ENCODE assay signal across 10 cellular contexts in genomic region chr5:118956727-118957126, GRCh38. TPM values are rescaled to one million over a fixed set of nuclear protein-coding genes. Genes with fewer than 3 reads are reported as not detected.
A peak's percentile ranks its signal among the peaks of the same experiment; 100 is the strongest.
DNase-seq lines count a peak whose midpoint lies in the region; ATAC-seq and TF ChIP-seq lines count a peak whose summit lies in the region.
"Had no signal": no experiment of that assay in that cellular context is flagged by ENCODE, and none has a peak within 500 bp of the region (broad histone marks: within the 10 kb centered on the region; RNA-seq: fewer than 3 reads in every experiment).

No MANE protein-coding gene starts in this region.

- peak; percentile 85 for TF ChIP-seq CTCF in chondrocyte (IDR thresholded peaks at IDR 0.05)
- TF ChIP-seq CTCF in progenitor cell of endocrine pancreas (IDR thresholded peaks at IDR 0.05; ENCODE audit: unreplicated experiment) = peak; percentile 54

- H3K4me3 Mint-ChIP-seq in chondrocyte (ENCODE audit: unreplicated experiment) (no peak overlapping the region), progenitor cell of endocrine pancreas (ENCODE audit: low read depth) (no peak overlapping the region)
- no peak overlapping the region for H3K4me3 Mint-ChIP-seq in activated T-helper 17 cell treated with anti-CD3 and anti-CD28 coated beads, Interleukin-2, amount 50 U/mL, for 72 hours
- H3K4me3 Mint-ChIP-seq: activated CD4-positive, alpha-beta T cell treated with anti-CD3 and anti-CD28 coated beads, Interleukin-2, amount 10 ng/mL, durations not matched to agents 24 days and 14 days; CD4-positive, CD25-positive, alpha-beta regulatory T cell had no signal

- no peak for ATAC-seq in activated T-helper 17 cell treated with anti-CD3 and anti-CD28 coated beads, Interleukin-2, amount 50 U/mL, for 72 hours (replicated peaks)
- no peak for ATAC-seq in HG03108 (IDR thresholded peaks at IDR 0.05; ENCODE audit: unreplicated experiment)

- H3K27ac Mint-ChIP-seq in chondrocyte (ENCODE audit: unreplicated experiment) (no peak overlapping the region), progenitor cell of endocrine pancreas (no peak overlapping the region)
- no peak overlapping the region for H3K27ac Mint-ChIP-seq in activated T-helper 17 cell treated with anti-CD3 and anti-CD28 coated beads, Interleukin-2, amount 50 U/mL, for 72 hours
- H3K27ac Mint-ChIP-seq: activated CD4-positive, alpha-beta T cell treated with anti-CD3 and anti-CD28 coated beads, Interleukin-2, amount 10 ng/mL, durations not matched to agents 24 days and 14 days; CD4-positive, CD25-positive, alpha-beta regulatory T cell had no signal

- peak; percentile 3 for DNase-seq in NCI-H345 treated with DMSO at 0.1 percent for 48 hours (lab: John Stamatoyannopoulos, UW; ENCODE audit: unreplicated experiment)
- DNase-seq in NCI-H345 (lab: John Stamatoyannopoulos, UW) = no peak
- peak; percentile 44 for DNase-seq in NCI-H446 treated with DMSO at 0.1 percent for 48 hours (lab: John Stamatoyannopoulos, UW)
- DNase-seq in chondrocyte (ENCODE audit: low spot score) = no peak
- no peak for DNase-seq in progenitor cell of endocrine pancreas (ENCODE audit: low spot score, unreplicated experiment)
- DNase-seq in activated gamma-delta T cell treated with Interleukin-2 at 50 U/mL for 16 hours = no peak
- DNase-seq: activated CD4-positive, alpha-beta T cell treated with anti-CD3 and anti-CD28 coated beads, Interleukin-2, amount 10 ng/mL, durations not matched to agents 24 days and 14 days had no signal

- H3K9me3 Mint-ChIP-seq in chondrocyte (ENCODE audit: low read depth) (peaks cover 11% of the 10 kb centered on the region), progenitor cell of endocrine pancreas (ENCODE audit: low read depth) (peaks cover 12% of the 10 kb centered on the region)
- no peaks in the 10 kb centered on the region for H3K9me3 Mint-ChIP-seq in activated T-helper 17 cell treated with anti-CD3 and anti-CD28 coated beads, Interleukin-2, amount 50 U/mL, for 72 hours
- H3K9me3 Mint-ChIP-seq: activated CD4-positive, alpha-beta T cell treated with anti-CD3 and anti-CD28 coated beads, Interleukin-2, amount 10 ng/mL, durations not matched to agents 24 days and 14 days had no signal

- H3K36me3 Mint-ChIP-seq in chondrocyte (ENCODE audit: low read depth) (no peaks in the 10 kb centered on the region), progenitor cell of endocrine pancreas (ENCODE audit: insufficient read depth) (peaks cover 9% of the 10 kb centered on the region)
- H3K36me3 Mint-ChIP-seq in activated T-helper 17 cell treated with anti-CD3 and anti-CD28 coated beads, Interleukin-2, amount 50 U/mL, for 72 hours (ENCODE audit: low read depth) = peaks cover 4% of the 10 kb centered on the region

- H3K4me1 Mint-ChIP-seq in chondrocyte (ENCODE audit: low read depth) (no peaks in the 10 kb centered on the region), progenitor cell of endocrine pancreas (ENCODE audit: low read depth) (peaks cover 10% of the 10 kb centered on the region)
- no peaks in the 10 kb centered on the region for H3K4me1 Mint-ChIP-seq in activated T-helper 17 cell treated with anti-CD3 and anti-CD28 coated beads, Interleukin-2, amount 50 U/mL, for 72 hours
- H3K4me1 Mint-ChIP-seq: activated CD4-positive, alpha-beta T cell treated with anti-CD3 and anti-CD28 coated beads, Interleukin-2, amount 10 ng/mL, durations not matched to agents 24 days and 14 days; CD4-positive, CD25-positive, alpha-beta regulatory T cell had no signal

- H3K27me3 Mint-ChIP-seq in chondrocyte (ENCODE audit: low read depth) = no peaks in the 10 kb centered on the region
- H3K27me3 Mint-ChIP-seq in progenitor cell of endocrine pancreas = peaks cover 9% of the 10 kb centered on the region
- no peaks in the 10 kb centered on the region for H3K27me3 Mint-ChIP-seq in activated T-helper 17 cell treated with anti-CD3 and anti-CD28 coated beads, Interleukin-2, amount 50 U/mL, for 72 hours
- H3K27me3 Mint-ChIP-seq: activated CD4-positive, alpha-beta T cell treated with anti-CD3 and anti-CD28 coated beads, Interleukin-2, amount 10 ng/mL, durations not matched to agents 24 days and 14 days; CD4-positive, CD25-positive, alpha-beta regulatory T cell had no signal

RNA-seq across cellular contexts. Expression of gene DTWD2, which starts 31.6 kb away (rescaled TPM):
- total RNA-seq in chondrocyte (7.9 to 10.5 TPM (median 9.0 TPM) in 3 replicates), progenitor cell of endocrine pancreas (7.7 and 8.7 TPM in 2 replicates)
- 1 to 10 TPM; 1.9 to 2.7 TPM for total RNA-seq in activated T-helper 17 cell treated with anti-CD3 and anti-CD28 coated beads, Interleukin-2, amount 50 U/mL, for 72 hours

Comparison
In these comparisons a context has a peak if more than half of its experiments do, and no peak if none do; other contexts are left out.
1. DNase-seq: peak in NCI-H345 treated with DMSO at 0.1 percent for 48 hours (single experiment) and NCI-H446 treated with DMSO at 0.1 percent for 48 hours (single experiment); none in NCI-H345 (single experiment), chondrocyte (single experiment), progenitor cell of endocrine pancreas (single experiment) and activated gamma-delta T cell treated with Interleukin-2 at 50 U/mL for 16 hours (single experiment).